Comparison of ENCODE assay signal across 14 cellular contexts in the genomic region with DNA sequence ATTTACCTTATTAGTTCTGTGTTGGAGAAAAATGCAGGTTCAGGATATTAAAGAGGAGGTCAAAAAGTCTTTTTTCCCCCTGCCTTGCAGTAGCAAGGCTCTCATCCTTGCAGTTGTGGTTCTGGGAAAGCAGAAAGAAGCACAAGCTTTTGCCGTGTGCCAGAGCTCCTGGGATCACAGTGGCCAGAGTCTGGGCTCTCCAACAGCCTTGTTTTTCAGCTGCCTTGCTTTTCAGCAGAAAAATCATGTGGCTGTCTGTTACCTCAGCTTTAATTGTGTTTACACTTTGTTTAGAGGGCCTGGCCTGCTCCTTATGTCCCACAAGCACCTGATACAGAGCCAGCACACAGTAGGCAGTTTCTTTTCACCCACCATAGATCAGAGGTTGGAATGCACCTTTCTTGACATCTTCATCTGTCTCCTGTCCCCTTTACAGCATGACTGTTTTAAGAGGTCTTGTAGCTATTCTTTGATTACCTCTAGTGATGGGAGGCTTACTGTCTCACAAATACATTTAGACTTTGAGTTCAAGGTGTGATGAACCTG.
"Had no signal": no experiment of that assay in that cellular context is flagged by ENCODE, and none has a peak within 500 bp of the region (broad histone marks: within the 10 kb centered on the region; RNA-seq: fewer than 3 reads in every experiment).

No MANE protein-coding gene starts in this region.

- H3K27me3 ChIP-seq: vagina had no signal

- H3K27ac ChIP-seq: vagina, VCaP had no signal

- DNase-seq: activated CD4-positive, alpha-beta T cell treated with anti-CD3 and anti-CD28 coated beads for 36 hours; activated naive CD4-positive, alpha-beta T cell treated with anti-CD3 and anti-CD28 coated beads for 36 hours; dermis blood vessel endothelial cell; endodermal cell; erythroblast; glutamatergic neuron; left colon; natural killer cell; stimulated activated CD4-positive, alpha-beta T cell treated with anti-CD3 and anti-CD28 coated beads, Interleukin-15, amount 100 ng/mL, for 24 hours; stimulated activated CD4-positive, alpha-beta T cell treated with anti-CD3 and anti-CD28 coated beads, Interleukin-4, amount 100 ng/mL, for 24 hours; T-cell; T1000 had no signal
